In genomic region chr1:17436380-17437174, GRCh38 we compare ENCODE assay signal across 1 cellular context.
TF ChIP-seq lines count a peak whose summit lies in the region.

No MANE protein-coding gene starts in this region.

TF ChIP-seq in A549, 52 proteins besides CTCF, POLR2A, EP300 and RAD21 (continued from another document):
- TF ChIP-seq HMGXB4 (CRISPR knock-in tag; IDR thresholded peaks at IDR 0.05; ENCODE audit: borderline replicate concordance): no peak
- TF ChIP-seq FOSB (CRISPR knock-in tag; IDR thresholded peaks at IDR 0.05): no peak
- no peak for TF ChIP-seq E2F6 (IDR thresholded peaks at IDR 0.05; ENCODE audit: borderline replicate concordance, low read depth)
- no peak for TF ChIP-seq FOSL2 (IDR thresholded peaks at IDR 0.05)
- no peak for TF ChIP-seq FOSL2 (CRISPR knock-in tag; IDR thresholded peaks at IDR 0.05)
- no peak for TF ChIP-seq ZFP36 (IDR thresholded peaks at IDR 0.05; ENCODE audit: borderline replicate concordance, partially characterized antibody)
- no peak for TF ChIP-seq BCL3 (IDR thresholded peaks at IDR 0.05)
- no peak for TF ChIP-seq SMC3 (IDR thresholded peaks at IDR 0.05)
- no peak for TF ChIP-seq PHF8 (IDR thresholded peaks at IDR 0.05; ENCODE audit: borderline replicate concordance, low read depth)
- TF ChIP-seq NFE2L2 (conservative IDR thresholded peaks at IDR 0.05; ENCODE audit: low read length): no peak
- TF ChIP-seq ESRRA (IDR thresholded peaks at IDR 0.05; ENCODE audit: borderline replicate concordance, low read length): no peak
- TF ChIP-seq MYC (IDR thresholded peaks at IDR 0.05; ENCODE audit: borderline replicate concordance, low read length): no peak
